ENCODE assay signal across 8 cellular contexts in genomic region chrX:129932792-129933321, GRCh38. TPM values are rescaled to one million over a fixed set of nuclear protein-coding genes. Genes with fewer than 3 reads are reported as not detected.
A peak's percentile ranks its signal among the peaks of the same experiment; 100 is the strongest.
DNase-seq lines count a peak whose midpoint lies in the region; ATAC-seq and TF ChIP-seq lines count a peak whose summit lies in the region.

No MANE protein-coding gene starts in this region.

- no peak overlapping the region for H3K4me3 ChIP-seq in body of pancreas
- peak overlapping the region in 2 of 3 donors; percentile 20 to 64 for H3K4me3 ChIP-seq in liver (ENCODE audit: low read depth in 1 of 3, low read length in 3 of 3)
- peak overlapping the region in 1 of 3 donors; percentile 19 for H3K4me3 ChIP-seq in thyroid gland (replicated peaks in 1 of 3)

- intact Hi-C loops in body of pancreas (cut with DNase I) (no loop called here), thyroid gland (cut with DNase I) (no loop called here)

- H3K27me3 ChIP-seq in body of pancreas: no peaks in the 10 kb centered on the region
- H3K27me3 ChIP-seq in liver (ENCODE audit: control insufficient read depth in 4 of 4, insufficient read depth in 4 of 4, low read length in 3 of 4): no peaks in the 10 kb centered on the region
- no peaks in the 10 kb centered on the region for H3K27me3 ChIP-seq in thyroid gland

- WGBS in body of pancreas, 2 donors: 11% methylated on average over 7 of the region's 50 CpGs; no CpG with 5 or more reads in 1 of the 2 donors
- 7% methylated on average over 50 of the region's 50 CpGs for WGBS in liver
- no CpG with 5 or more reads among the region's 50 CpGs for WGBS in thyroid gland, 2 donors

- H3K27ac ChIP-seq in body of pancreas: peak overlapping the region in 3 of 4 donors; percentile 16 to 50 (median 45)
- H3K27ac ChIP-seq in liver (ENCODE audit: low read depth in 1 of 2, low read length in 2 of 2): no peak overlapping the region
- peak overlapping the region in 1 of 3 donors; percentile 36 for H3K27ac ChIP-seq in thyroid gland

- no peak overlapping the region for H3K9ac ChIP-seq in liver (ENCODE audit: low read depth in 1 of 2, low read length in 2 of 2)

- H3K36me3 ChIP-seq in body of pancreas (replicated peaks in 1 of 2; ENCODE audit: insufficient read depth in 1 of 2, low read depth in 2 of 2): no peaks in the 10 kb centered on the region
- peaks cover 0 to 4% (median 0%) of the 10 kb centered on the region in 4 donors for H3K36me3 ChIP-seq in liver (ENCODE audit: control insufficient read depth in 4 of 4, insufficient read depth in 3 of 4, low read depth in 1 of 4, low read length in 3 of 4)
- H3K36me3 ChIP-seq in thyroid gland: no peaks in the 10 kb centered on the region

- TF ChIP-seq RAD21 in liver (IDR thresholded peaks at IDR 0.05): no peak

- no peak for TF ChIP-seq CTCF in body of pancreas (IDR thresholded peaks at IDR 0.05)
- TF ChIP-seq CTCF in liver (IDR thresholded peaks at IDR 0.05; ENCODE audit: low read depth, low read length, missing input control): no peak
- TF ChIP-seq CTCF in thyroid gland (IDR thresholded peaks at IDR 0.05): no peak

- peak; percentile 0 for ATAC-seq in body of pancreas

- H3K4me1 ChIP-seq in body of pancreas: no peaks in the 10 kb centered on the region
- peaks cover 0 to 5% (median 1%) of the 10 kb centered on the region in 4 donors for H3K4me1 ChIP-seq in liver (ENCODE audit: control insufficient read depth in 4 of 4, insufficient read depth in 4 of 4, low read length in 3 of 4)
- no peaks in the 10 kb centered on the region for H3K4me1 ChIP-seq in thyroid gland

- TF ChIP-seq POLR2A in body of pancreas (IDR thresholded peaks at IDR 0.05) (no peak), thyroid gland (IDR thresholded peaks at IDR 0.05) (no peak)

- DNase-seq in activated T-cell treated with anti-CD3 and anti-CD28 coated beads for 48 hours (ENCODE audit: low read depth) (peak; percentile 4), HK-2 (ENCODE audit: unreplicated experiment) (peak; percentile 37), body of pancreas (peak in 3 of 4 donors; percentile 9 to 17 (median 17)), thyroid gland (peak; percentile 35 to 42), T1000 (lab: John Stamatoyannopoulos, UW) (no peak), medulla oblongata (ENCODE audit: extremely low spot score) (no peak)
- DNase-seq in activated T-cell treated with anti-CD3 and anti-CD28 coated beads, Interleukin-2, amount 50 U/mL, for 1 hour: no peak

- no peaks in the 10 kb centered on the region for H3K9me3 ChIP-seq in body of pancreas
- H3K9me3 ChIP-seq in liver (ENCODE audit: control insufficient read depth in 4 of 4, low read length in 3 of 4): no peaks in the 10 kb centered on the region
- no peaks in the 10 kb centered on the region for H3K9me3 ChIP-seq in thyroid gland

TF ChIP-seq in liver, 16 proteins besides CTCF, POLR2A, EP300 and RAD21:
- TF ChIP-seq GABPA (IDR thresholded peaks at IDR 0.05 in 1 of 2, conservative IDR thresholded peaks at IDR 0.05 in 1 of 2) (no peak), FOXA2 (IDR thresholded peaks at IDR 0.05) (no peak), MAX (IDR thresholded peaks at IDR 0.05) (no peak), SP1 (IDR thresholded peaks at IDR 0.05) (no peak), ZBTB33 (IDR thresholded peaks at IDR 0.05) (no peak), HNF4G (IDR thresholded peaks at IDR 0.05) (no peak), ATF3 (IDR thresholded peaks at IDR 0.05) (no peak), RXRA (IDR thresholded peaks at IDR 0.05) (no peak), TAF1 (conservative IDR thresholded peaks at IDR 0.05) (no peak), HNF4A (conservative IDR thresholded peaks at IDR 0.05) (no peak), FOXA1 (IDR thresholded peaks at IDR 0.05) (no peak), JUND (IDR thresholded peaks at IDR 0.05) (no peak)

RNA-seq across cellular contexts. Expression of gene UTP14A, which starts 26.9 kb away (rescaled TPM):
- 10 to 100 TPM; 10.9 to 13.8 TPM for total RNA-seq in body of pancreas
- 1 to 10 TPM; 5.5 to 6.6 TPM for total RNA-seq in liver
- 1 to 10 TPM; 3.0 to 4.8 TPM for polyA plus RNA-seq in liver
- 10 to 100 TPM; 12.2 to 14.7 (median 13.4) TPM for total RNA-seq in thyroid gland

RNA-seq across cellular contexts. Expression of gene BCORL1, which starts 49.6 kb away (rescaled TPM):
- 1 to 10 TPM; 3.0 to 4.4 TPM for total RNA-seq in body of pancreas
- total RNA-seq in liver: 1 to 10 TPM; 1.7 to 5.3 TPM
- polyA plus RNA-seq in liver: 1 to 10 TPM; 2.0 to 2.2 TPM
- total RNA-seq in thyroid gland: 10 to 100 TPM in 1 of 4 donors, 1 to 10 TPM in 3; 4.7 to 12.0 (median 6.2) TPM

Comparison
In these comparisons a context has a peak if more than half of its experiments do, and no peak if none do; other contexts are left out.
1. DNase-seq: peak in activated T-cell treated with anti-CD3 and anti-CD28 coated beads for 48 hours (single experiment), HK-2 (single experiment), body of pancreas (3 of 4) and thyroid gland (2 of 2); none in activated T-cell treated with anti-CD3 and anti-CD28 coated beads, Interleukin-2, amount 50 U/mL, for 1 hour (single experiment), T1000 (single experiment) and medulla oblongata (single experiment).
2. H3K27ac ChIP-seq: peak in body of pancreas (3 of 4); none in liver (0 of 2).
3. H3K4me3 ChIP-seq: peak in liver (2 of 3); none in body of pancreas (0 of 2).